ENCODE assay signal across 2 cellular contexts in the genomic region with DNA sequence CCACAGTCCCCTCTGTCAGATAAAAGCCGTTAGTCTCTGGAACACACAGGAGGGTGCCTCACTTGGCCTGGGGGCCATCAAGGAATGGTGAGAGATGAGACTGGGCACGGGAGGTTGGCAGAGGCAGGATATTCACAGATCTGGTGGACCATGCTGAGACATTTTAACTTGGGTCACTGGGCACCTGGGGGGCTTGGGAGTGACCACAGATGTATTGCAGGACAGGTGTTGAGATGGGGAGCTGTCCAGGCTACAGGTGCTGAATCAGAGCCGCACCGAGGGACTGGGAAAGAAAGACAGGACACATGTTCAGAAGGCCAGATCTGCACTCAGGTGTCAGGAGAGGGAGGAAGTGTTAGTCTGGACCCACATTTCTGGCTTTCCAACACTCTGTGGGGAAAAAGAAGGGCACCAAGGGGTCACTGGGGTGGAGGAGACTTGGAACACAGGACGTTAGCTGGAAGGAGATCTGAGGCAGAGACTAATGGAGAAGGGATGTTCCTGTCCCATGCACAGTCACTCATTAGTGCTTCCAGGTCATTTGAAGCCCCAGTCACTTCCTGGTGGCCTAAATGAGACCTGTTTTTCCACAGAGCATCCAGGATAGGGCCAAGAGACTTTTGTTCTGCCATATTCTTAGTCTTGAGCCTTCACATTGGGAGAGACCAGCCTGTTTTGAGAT.
TF ChIP-seq lines count a peak whose summit lies in the region.

No MANE protein-coding gene starts in this region.

TF ChIP-seq in SK-N-SH, 30 proteins besides CTCF, POLR2A, EP300 and RAD21 (continued from another document):
- TF ChIP-seq, protein P1, sequence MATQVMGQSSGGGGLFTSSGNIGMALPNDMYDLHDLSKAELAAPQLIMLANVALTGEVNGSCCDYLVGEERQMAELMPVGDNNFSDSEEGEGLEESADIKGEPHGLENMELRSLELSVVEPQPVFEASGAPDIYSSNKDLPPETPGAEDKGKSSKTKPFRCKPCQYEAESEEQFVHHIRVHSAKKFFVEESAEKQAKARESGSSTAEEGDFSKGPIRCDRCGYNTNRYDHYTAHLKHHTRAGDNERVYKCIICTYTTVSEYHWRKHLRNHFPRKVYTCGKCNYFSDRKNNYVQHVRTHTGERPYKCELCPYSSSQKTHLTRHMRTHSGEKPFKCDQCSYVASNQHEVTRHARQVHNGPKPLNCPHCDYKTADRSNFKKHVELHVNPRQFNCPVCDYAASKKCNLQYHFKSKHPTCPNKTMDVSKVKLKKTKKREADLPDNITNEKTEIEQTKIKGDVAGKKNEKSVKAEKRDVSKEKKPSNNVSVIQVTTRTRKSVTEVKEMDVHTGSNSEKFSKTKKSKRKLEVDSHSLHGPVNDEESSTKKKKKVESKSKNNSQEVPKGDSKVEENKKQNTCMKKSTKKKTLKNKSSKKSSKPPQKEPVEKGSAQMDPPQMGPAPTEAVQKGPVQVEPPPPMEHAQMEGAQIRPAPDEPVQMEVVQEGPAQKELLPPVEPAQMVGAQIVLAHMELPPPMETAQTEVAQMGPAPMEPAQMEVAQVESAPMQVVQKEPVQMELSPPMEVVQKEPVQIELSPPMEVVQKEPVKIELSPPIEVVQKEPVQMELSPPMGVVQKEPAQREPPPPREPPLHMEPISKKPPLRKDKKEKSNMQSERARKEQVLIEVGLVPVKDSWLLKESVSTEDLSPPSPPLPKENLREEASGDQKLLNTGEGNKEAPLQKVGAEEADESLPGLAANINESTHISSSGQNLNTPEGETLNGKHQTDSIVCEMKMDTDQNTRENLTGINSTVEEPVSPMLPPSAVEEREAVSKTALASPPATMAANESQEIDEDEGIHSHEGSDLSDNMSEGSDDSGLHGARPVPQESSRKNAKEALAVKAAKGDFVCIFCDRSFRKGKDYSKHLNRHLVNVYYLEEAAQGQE (IDR thresholded peaks at IDR 0.05; ENCODE audit: low read depth, low read length), result peak; percentile 83

TF ChIP-seq in SK-N-SH treated with all-trans-retinoic acid at 6 μM for 48 hours, 23 proteins besides CTCF, POLR2A, EP300 and RAD21 (continued from another document):
- TF ChIP-seq, protein P2, sequence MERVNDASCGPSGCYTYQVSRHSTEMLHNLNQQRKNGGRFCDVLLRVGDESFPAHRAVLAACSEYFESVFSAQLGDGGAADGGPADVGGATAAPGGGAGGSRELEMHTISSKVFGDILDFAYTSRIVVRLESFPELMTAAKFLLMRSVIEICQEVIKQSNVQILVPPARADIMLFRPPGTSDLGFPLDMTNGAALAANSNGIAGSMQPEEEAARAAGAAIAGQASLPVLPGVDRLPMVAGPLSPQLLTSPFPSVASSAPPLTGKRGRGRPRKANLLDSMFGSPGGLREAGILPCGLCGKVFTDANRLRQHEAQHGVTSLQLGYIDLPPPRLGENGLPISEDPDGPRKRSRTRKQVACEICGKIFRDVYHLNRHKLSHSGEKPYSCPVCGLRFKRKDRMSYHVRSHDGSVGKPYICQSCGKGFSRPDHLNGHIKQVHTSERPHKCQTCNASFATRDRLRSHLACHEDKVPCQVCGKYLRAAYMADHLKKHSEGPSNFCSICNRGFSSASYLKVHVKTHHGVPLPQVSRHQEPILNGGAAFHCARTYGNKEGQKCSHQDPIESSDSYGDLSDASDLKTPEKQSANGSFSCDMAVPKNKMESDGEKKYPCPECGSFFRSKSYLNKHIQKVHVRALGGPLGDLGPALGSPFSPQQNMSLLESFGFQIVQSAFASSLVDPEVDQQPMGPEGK (CRISPR knock-in tag; IDR thresholded peaks at IDR 0.05; ENCODE audit: borderline replicate concordance), result no peak
- TF ChIP-seq ZFP30 (CRISPR knock-in tag; IDR thresholded peaks at IDR 0.05), result no peak
